1 cellular context compared by ENCODE assay signal in the genomic region with DNA sequence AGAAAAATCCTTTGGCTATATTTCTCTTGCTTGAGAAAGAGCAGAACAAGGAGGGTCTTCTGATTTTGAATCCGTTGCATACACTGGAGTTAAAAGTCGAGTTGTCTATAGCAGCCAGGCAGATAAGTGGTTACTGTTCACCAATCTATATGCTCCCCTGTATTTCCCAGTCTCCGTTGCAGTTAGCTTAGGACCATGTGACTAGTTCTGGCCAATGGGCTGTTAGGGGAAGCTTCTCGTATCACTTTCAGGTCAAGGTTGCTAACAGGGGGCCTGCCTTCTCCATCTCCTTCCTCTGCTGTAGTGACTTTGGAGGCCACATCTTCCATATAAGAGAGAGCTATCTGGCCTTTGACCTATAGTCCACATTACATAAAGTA.
TF ChIP-seq lines count a peak whose summit lies in the region.

No MANE protein-coding gene starts in this region.

TF ChIP-seq in HepG2, 621 proteins besides CTCF, POLR2A, EP300 and RAD21 (continued from another document and continues in another):
- TF ChIP-seq, protein P1, sequence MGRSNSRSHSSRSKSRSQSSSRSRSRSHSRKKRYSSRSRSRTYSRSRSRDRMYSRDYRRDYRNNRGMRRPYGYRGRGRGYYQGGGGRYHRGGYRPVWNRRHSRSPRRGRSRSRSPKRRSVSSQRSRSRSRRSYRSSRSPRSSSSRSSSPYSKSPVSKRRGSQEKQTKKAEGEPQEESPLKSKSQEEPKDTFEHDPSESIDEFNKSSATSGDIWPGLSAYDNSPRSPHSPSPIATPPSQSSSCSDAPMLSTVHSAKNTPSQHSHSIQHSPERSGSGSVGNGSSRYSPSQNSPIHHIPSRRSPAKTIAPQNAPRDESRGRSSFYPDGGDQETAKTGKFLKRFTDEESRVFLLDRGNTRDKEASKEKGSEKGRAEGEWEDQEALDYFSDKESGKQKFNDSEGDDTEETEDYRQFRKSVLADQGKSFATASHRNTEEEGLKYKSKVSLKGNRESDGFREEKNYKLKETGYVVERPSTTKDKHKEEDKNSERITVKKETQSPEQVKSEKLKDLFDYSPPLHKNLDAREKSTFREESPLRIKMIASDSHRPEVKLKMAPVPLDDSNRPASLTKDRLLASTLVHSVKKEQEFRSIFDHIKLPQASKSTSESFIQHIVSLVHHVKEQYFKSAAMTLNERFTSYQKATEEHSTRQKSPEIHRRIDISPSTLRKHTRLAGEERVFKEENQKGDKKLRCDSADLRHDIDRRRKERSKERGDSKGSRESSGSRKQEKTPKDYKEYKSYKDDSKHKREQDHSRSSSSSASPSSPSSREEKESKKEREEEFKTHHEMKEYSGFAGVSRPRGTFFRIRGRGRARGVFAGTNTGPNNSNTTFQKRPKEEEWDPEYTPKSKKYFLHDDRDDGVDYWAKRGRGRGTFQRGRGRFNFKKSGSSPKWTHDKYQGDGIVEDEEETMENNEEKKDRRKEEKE (IDR thresholded peaks at IDR 0.05) = no peak
- TF ChIP-seq ZNF333 (CRISPR knock-in tag; IDR thresholded peaks at IDR 0.05; ENCODE audit: borderline replicate concordance) = no peak
- TF ChIP-seq HOXA9 (CRISPR knock-in tag; IDR thresholded peaks at IDR 0.05; ENCODE audit: borderline replicate concordance) = no peak
- TF ChIP-seq PCBP1 (IDR thresholded peaks at IDR 0.05; ENCODE audit: borderline replicate concordance, low read depth, low read length) = no peak
- no peak for TF ChIP-seq ZIK1 (CRISPR knock-in tag; IDR thresholded peaks at IDR 0.05; ENCODE audit: borderline replicate concordance, low read depth)
- no peak for TF ChIP-seq CCAR2 (optimal IDR thresholded peaks at IDR 0.05; ENCODE audit: low read depth, low read length)
- TF ChIP-seq, protein P2, sequence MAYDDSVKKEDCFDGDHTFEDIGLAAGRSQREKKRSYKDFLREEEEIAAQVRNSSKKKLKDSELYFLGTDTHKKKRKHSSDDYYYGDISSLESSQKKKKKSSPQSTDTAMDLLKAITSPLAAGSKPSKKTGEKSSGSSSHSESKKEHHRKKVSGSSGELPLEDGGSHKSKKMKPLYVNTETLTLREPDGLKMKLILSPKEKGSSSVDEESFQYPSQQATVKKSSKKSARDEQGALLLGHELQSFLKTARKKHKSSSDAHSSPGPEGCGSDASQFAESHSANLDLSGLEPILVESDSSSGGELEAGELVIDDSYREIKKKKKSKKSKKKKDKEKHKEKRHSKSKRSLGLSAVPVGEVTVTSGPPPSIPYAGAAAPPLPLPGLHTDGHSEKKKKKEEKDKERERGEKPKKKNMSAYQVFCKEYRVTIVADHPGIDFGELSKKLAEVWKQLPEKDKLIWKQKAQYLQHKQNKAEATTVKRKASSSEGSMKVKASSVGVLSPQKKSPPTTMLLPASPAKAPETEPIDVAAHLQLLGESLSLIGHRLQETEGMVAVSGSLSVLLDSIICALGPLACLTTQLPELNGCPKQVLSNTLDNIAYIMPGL (CRISPR knock-in tag; IDR thresholded peaks at IDR 0.05; ENCODE audit: borderline replicate concordance in 1 of 2, low read depth in 1 of 2) = no peak
- no peak for TF ChIP-seq ZNF567 (CRISPR knock-in tag; IDR thresholded peaks at IDR 0.05; ENCODE audit: borderline replicate concordance)
- TF ChIP-seq, protein P3, sequence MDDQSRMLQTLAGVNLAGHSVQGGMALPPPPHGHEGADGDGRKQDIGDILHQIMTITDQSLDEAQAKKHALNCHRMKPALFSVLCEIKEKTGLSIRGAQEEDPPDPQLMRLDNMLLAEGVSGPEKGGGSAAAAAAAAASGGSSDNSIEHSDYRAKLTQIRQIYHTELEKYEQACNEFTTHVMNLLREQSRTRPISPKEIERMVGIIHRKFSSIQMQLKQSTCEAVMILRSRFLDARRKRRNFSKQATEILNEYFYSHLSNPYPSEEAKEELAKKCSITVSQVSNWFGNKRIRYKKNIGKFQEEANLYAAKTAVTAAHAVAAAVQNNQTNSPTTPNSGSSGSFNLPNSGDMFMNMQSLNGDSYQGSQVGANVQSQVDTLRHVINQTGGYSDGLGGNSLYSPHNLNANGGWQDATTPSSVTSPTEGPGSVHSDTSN (CRISPR knock-in tag; IDR thresholded peaks at IDR 0.05; ENCODE audit: borderline replicate concordance) = no peak
- TF ChIP-seq PITX1 (CRISPR knock-in tag; IDR thresholded peaks at IDR 0.05) = no peak
- no peak for TF ChIP-seq SIN3A (IDR thresholded peaks at IDR 0.05; ENCODE audit: borderline replicate concordance, low read depth, low read length)
- no peak for TF ChIP-seq ZNF101 (CRISPR knock-in tag; IDR thresholded peaks at IDR 0.05; ENCODE audit: borderline replicate concordance, low read depth)
- no peak for TF ChIP-seq RFX1 (IDR thresholded peaks at IDR 0.05)
- TF ChIP-seq ZNF747 (CRISPR knock-in tag; IDR thresholded peaks at IDR 0.05; ENCODE audit: borderline replicate concordance) = no peak
- TF ChIP-seq ZNF441 (CRISPR knock-in tag; IDR thresholded peaks at IDR 0.05; ENCODE audit: borderline replicate concordance) = no peak
- no peak for TF ChIP-seq TCF7 (IDR thresholded peaks at IDR 0.05; ENCODE audit: low read depth)
- no peak; the same call in 1 of the 2 replicates for TF ChIP-seq HDAC2 (CRISPR knock-in tag; IDR thresholded peaks at IDR 0.05)
- TF ChIP-seq ZMAT3 (CRISPR knock-in tag; conservative IDR thresholded peaks at IDR 0.05) = no peak
- no peak for TF ChIP-seq ZNF17 (CRISPR knock-in tag; IDR thresholded peaks at IDR 0.05)
- TF ChIP-seq ELF1 (CRISPR knock-in tag; IDR thresholded peaks at IDR 0.05) = 0 out of 2 replicates have a peak, but pooled peaks have one; percentile 20
- no peak; the same call in 1 of the 2 replicates for TF ChIP-seq RCOR2 (CRISPR knock-in tag; IDR thresholded peaks at IDR 0.05)
- TF ChIP-seq ZNF670 (CRISPR knock-in tag; IDR thresholded peaks at IDR 0.05; ENCODE audit: borderline replicate concordance) = peak; percentile 11; the same call in 1 of the 2 replicates
- no peak for TF ChIP-seq AGO1 (IDR thresholded peaks at IDR 0.05; ENCODE audit: low read depth, low read length, poor library complexity, severe bottlenecking)
- TF ChIP-seq NR2C2 (CRISPR knock-in tag; IDR thresholded peaks at IDR 0.05; ENCODE audit: borderline replicate concordance) = 0 out of 2 replicates have a peak, but pooled peaks have one; percentile 45
- TF ChIP-seq NONO (IDR thresholded peaks at IDR 0.05) = no peak
- no peak for TF ChIP-seq NONO (CRISPR knock-in tag; conservative IDR thresholded peaks at IDR 0.05)
- no peak for TF ChIP-seq ADNP (CRISPR knock-in tag; IDR thresholded peaks at IDR 0.05)
- TF ChIP-seq, protein P4, sequence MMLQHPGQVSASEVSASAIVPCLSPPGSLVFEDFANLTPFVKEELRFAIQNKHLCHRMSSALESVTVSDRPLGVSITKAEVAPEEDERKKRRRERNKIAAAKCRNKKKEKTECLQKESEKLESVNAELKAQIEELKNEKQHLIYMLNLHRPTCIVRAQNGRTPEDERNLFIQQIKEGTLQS (CRISPR knock-in tag; IDR thresholded peaks at IDR 0.05) = no peak
- TF ChIP-seq HOXA5 (CRISPR knock-in tag; IDR thresholded peaks at IDR 0.05) = no peak
- TF ChIP-seq, protein P5, sequence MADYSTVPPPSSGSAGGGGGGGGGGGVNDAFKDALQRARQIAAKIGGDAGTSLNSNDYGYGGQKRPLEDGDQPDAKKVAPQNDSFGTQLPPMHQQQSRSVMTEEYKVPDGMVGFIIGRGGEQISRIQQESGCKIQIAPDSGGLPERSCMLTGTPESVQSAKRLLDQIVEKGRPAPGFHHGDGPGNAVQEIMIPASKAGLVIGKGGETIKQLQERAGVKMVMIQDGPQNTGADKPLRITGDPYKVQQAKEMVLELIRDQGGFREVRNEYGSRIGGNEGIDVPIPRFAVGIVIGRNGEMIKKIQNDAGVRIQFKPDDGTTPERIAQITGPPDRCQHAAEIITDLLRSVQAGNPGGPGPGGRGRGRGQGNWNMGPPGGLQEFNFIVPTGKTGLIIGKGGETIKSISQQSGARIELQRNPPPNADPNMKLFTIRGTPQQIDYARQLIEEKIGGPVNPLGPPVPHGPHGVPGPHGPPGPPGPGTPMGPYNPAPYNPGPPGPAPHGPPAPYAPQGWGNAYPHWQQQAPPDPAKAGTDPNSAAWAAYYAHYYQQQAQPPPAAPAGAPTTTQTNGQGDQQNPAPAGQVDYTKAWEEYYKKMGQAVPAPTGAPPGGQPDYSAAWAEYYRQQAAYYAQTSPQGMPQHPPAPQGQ (CRISPR knock-in tag; IDR thresholded peaks at IDR 0.05; ENCODE audit: borderline replicate concordance) = no peak
- no peak for TF ChIP-seq SPEN (CRISPR knock-in tag; IDR thresholded peaks at IDR 0.05; ENCODE audit: low read depth)
- no peak for TF ChIP-seq IKZF4 (CRISPR knock-in tag; IDR thresholded peaks at IDR 0.05; ENCODE audit: borderline replicate concordance, low read depth, not compliant biosample characterization)
- TF ChIP-seq GATA4 (IDR thresholded peaks at IDR 0.05; ENCODE audit: borderline replicate concordance, low read depth) = no peak
- TF ChIP-seq ZNF282 (IDR thresholded peaks at IDR 0.05; ENCODE audit: partially characterized antibody) = no peak
- TF ChIP-seq NCOR1 (IDR thresholded peaks at IDR 0.05; ENCODE audit: borderline replicate concordance, low read length) = no peak
- TF ChIP-seq SCMH1 (CRISPR knock-in tag; IDR thresholded peaks at IDR 0.05; ENCODE audit: borderline replicate concordance) = no peak
- peak; percentile 87 for TF ChIP-seq POGZ (CRISPR knock-in tag; IDR thresholded peaks at IDR 0.05)
- no peak for TF ChIP-seq SP1 (IDR thresholded peaks at IDR 0.05)
- no peak for TF ChIP-seq SP1 (CRISPR knock-in tag; IDR thresholded peaks at IDR 0.05)
- no peak for TF ChIP-seq SMAD3 (CRISPR knock-in tag; IDR thresholded peaks at IDR 0.05)
- no peak for TF ChIP-seq KDM4B (CRISPR knock-in tag; IDR thresholded peaks at IDR 0.05)
- TF ChIP-seq NR2F1 (CRISPR knock-in tag; IDR thresholded peaks at IDR 0.05) = peak; percentile 59 to 60
- TF ChIP-seq, protein P6, sequence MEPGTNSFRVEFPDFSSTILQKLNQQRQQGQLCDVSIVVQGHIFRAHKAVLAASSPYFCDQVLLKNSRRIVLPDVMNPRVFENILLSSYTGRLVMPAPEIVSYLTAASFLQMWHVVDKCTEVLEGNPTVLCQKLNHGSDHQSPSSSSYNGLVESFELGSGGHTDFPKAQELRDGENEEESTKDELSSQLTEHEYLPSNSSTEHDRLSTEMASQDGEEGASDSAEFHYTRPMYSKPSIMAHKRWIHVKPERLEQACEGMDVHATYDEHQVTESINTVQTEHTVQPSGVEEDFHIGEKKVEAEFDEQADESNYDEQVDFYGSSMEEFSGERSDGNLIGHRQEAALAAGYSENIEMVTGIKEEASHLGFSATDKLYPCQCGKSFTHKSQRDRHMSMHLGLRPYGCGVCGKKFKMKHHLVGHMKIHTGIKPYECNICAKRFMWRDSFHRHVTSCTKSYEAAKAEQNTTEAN (CRISPR knock-in tag; conservative IDR thresholded peaks at IDR 0.05) = no peak
- no peak for TF ChIP-seq ZBTB3 (CRISPR knock-in tag; IDR thresholded peaks at IDR 0.05; ENCODE audit: borderline replicate concordance, low read depth)
- TF ChIP-seq, protein P7, sequence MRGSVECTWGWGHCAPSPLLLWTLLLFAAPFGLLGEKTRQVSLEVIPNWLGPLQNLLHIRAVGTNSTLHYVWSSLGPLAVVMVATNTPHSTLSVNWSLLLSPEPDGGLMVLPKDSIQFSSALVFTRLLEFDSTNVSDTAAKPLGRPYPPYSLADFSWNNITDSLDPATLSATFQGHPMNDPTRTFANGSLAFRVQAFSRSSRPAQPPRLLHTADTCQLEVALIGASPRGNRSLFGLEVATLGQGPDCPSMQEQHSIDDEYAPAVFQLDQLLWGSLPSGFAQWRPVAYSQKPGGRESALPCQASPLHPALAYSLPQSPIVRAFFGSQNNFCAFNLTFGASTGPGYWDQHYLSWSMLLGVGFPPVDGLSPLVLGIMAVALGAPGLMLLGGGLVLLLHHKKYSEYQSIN (CRISPR knock-in tag; IDR thresholded peaks at IDR 0.05; ENCODE audit: borderline replicate concordance) = no peak
- TF ChIP-seq, protein P8, sequence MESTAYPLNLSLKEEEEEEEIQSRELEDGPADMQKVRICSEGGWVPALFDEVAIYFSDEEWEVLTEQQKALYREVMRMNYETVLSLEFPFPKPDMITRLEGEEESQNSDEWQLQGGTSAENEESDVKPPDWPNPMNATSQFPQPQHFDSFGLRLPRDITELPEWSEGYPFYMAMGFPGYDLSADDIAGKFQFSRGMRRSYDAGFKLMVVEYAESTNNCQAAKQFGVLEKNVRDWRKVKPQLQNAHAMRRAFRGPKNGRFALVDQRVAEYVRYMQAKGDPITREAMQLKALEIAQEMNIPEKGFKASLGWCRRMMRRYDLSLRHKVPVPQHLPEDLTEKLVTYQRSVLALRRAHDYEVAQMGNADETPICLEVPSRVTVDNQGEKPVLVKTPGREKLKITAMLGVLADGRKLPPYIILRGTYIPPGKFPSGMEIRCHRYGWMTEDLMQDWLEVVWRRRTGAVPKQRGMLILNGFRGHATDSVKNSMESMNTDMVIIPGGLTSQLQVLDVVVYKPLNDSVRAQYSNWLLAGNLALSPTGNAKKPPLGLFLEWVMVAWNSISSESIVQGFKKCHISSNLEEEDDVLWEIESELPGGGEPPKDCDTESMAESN (CRISPR knock-in tag; conservative IDR thresholded peaks at IDR 0.05) = no peak
- no peak for TF ChIP-seq SRSF4 (IDR thresholded peaks at IDR 0.05; ENCODE audit: low read depth, low read length, poor library complexity, severe bottlenecking)
- no peak; the same call in 1 of the 2 replicates for TF ChIP-seq ZFY (CRISPR knock-in tag; IDR thresholded peaks at IDR 0.05)
- no peak for TF ChIP-seq ZNF501 (CRISPR knock-in tag; IDR thresholded peaks at IDR 0.05)
- no peak for TF ChIP-seq SMYD3 (CRISPR knock-in tag; IDR thresholded peaks at IDR 0.05)
- TF ChIP-seq, protein P9, sequence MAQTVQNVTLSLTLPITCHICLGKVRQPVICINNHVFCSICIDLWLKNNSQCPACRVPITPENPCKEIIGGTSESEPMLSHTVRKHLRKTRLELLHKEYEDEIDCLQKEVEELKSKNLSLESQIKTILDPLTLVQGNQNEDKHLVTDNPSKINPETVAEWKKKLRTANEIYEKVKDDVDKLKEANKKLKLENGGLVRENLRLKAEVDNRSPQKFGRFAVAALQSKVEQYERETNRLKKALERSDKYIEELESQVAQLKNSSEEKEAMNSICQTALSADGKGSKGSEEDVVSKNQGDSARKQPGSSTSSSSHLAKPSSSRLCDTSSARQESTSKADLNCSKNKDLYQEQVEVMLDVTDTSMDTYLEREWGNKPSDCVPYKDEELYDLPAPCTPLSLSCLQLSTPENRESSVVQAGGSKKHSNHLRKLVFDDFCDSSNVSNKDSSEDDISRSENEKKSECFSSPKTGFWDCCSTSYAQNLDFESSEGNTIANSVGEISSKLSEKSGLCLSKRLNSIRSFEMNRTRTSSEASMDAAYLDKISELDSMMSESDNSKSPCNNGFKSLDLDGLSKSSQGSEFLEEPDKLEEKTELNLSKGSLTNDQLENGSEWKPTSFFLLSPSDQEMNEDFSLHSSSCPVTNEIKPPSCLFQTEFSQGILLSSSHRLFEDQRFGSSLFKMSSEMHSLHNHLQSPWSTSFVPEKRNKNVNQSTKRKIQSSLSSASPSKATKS (CRISPR knock-in tag; IDR thresholded peaks at IDR 0.05) = no peak
- TF ChIP-seq ZNF24 (IDR thresholded peaks at IDR 0.05) = no peak
- TF ChIP-seq, protein P10, sequence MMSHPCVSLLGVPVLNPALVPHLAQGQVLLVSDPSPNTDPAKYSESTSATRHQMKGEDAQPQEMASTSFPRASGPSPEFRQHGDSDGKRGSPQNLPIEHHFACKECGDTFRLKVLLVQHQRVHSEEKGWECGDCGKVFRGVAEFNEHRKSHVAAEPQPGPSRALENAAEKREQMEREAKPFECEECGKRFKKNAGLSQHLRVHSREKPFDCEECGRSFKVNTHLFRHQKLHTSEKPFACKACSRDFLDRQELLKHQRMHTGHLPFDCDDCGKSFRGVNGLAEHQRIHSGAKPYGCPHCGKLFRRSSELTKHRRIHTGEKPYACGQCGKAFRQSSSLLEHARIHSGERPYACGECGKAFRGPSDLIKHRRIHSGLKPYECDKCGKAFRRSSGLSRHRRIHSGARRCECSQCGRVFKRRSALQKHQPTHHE (CRISPR knock-in tag; IDR thresholded peaks at IDR 0.05; ENCODE audit: borderline replicate concordance) = no peak
- TF ChIP-seq YY1 (IDR thresholded peaks at IDR 0.05; ENCODE audit: insufficient read depth, insufficient replicate concordance, low read depth, low read length) = no peak
- no peak for TF ChIP-seq ERF (CRISPR knock-in tag; IDR thresholded peaks at IDR 0.05)
